In the genomic region with DNA sequence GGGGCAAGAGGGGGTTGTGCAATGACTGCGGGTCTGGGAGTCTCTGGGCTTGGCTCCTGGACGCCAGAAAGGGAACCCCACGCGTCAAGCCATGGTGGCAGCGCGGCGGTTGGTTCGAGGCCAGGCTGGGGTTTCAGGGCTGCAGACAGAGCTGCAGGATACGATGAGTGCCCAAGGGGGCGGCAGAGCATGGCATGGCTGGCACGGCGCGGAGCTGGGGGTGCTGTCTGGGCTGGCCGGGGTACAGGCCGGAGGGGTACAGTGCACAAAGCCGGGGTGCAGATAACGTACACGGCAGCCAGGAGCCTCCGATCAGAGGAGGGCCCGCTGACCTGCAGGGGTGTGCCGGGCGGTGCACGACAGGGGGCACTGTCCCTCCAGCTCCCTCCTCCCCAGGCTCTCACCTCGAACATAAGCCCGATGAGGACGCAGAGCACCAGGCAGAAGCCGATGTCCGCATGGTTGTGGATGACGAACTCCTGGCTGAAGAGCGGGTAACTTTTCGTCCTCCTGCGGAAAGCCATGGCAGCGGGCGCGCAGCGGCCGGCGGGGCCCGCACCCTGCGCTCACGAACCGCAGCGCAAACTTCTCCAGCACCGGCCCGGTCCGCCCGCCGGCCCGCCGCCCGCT, we compare ENCODE assay signal across 8 cellular contexts. TPM values are rescaled to one million over a fixed set of nuclear protein-coding genes. Genes with fewer than 3 reads are reported as not detected.
A peak's percentile ranks its signal among the peaks of the same experiment; 100 is the strongest.
DNase-seq lines count a peak whose midpoint lies in the region; ATAC-seq and TF ChIP-seq lines count a peak whose summit lies in the region.

No MANE protein-coding gene starts in this region.

- in situ Hi-C loops in Caki2 (cut with HindIII; ENCODE audit: low pct_unique_long_range_greater_than_20kb, low sequenced_read_pairs) = no loop called here

- 0% methylated on average over 3 of the region's 51 CpGs for WGBS in gastroesophageal sphincter (ENCODE audit: low coverage in 1 of 2), 2 donors
- WGBS in upper lobe of left lung, 2 donors = 0 to 3% methylated on average over 7 to 28 of the region's 51 CpGs

- no peak overlapping the region for H2AFZ ChIP-seq in osteoblast (ENCODE audit: low read length)

- ATAC-seq in GM19397 (IDR thresholded peaks at IDR 0.05; ENCODE audit: unreplicated experiment) (peak; percentile 63), HG03520 (IDR thresholded peaks at IDR 0.05; ENCODE audit: unreplicated experiment) (peak; percentile 48), gastroesophageal sphincter (peak; percentile 76), upper lobe of left lung (ENCODE audit: low FRiP score in 2 of 2) (peak; percentile 73 to 76)

- H3K27ac ChIP-seq in Peyer's patch (peak overlapping the region; percentile 52 to 97 (median 95)), gastroesophageal sphincter (peak overlapping the region; percentile 10 to 100 (median 97)), osteoblast (ENCODE audit: low read depth, low read length) (peak overlapping the region; percentile 96), upper lobe of left lung (peak overlapping the region; percentile 94 to 99 (median 98))

- no peaks in the 10 kb centered on the region for H3K27me3 ChIP-seq in Peyer's patch
- no peaks in the 10 kb centered on the region for H3K27me3 ChIP-seq in gastroesophageal sphincter
- no peaks in the 10 kb centered on the region for H3K27me3 ChIP-seq in osteoblast (ENCODE audit: insufficient read depth, low read length)
- H3K27me3 ChIP-seq in upper lobe of left lung = no peaks in the 10 kb centered on the region

- DNase-seq in Caki2 (ENCODE audit: low read depth) (peak; percentile 81), Peyer's patch (peak; percentile 68 to 87 (median 84)), osteoblast (ENCODE audit: insufficient read length, low spot score, missing footprints) (peak; percentile 91), upper lobe of left lung (peak; percentile 70 to 90)
- peak; percentile 31 for DNase-seq in activated T-helper 9 cell treated with anti-CD3 and anti-CD28 coated beads, Interleukin-2, amount 50 U/mL, for 16 hours (ENCODE audit: low read depth)

- H3K9me3 ChIP-seq in Peyer's patch = no peaks in the 10 kb centered on the region
- H3K9me3 ChIP-seq in gastroesophageal sphincter = no peaks in the 10 kb centered on the region
- no peaks in the 10 kb centered on the region for H3K9me3 ChIP-seq in osteoblast (ENCODE audit: low read depth, low read length)
- H3K9me3 ChIP-seq in upper lobe of left lung = no peaks in the 10 kb centered on the region

- TF ChIP-seq POLR2A in Peyer's patch (IDR thresholded peaks at IDR 0.05) = peak; percentile 46 to 49
- peak in 1 of 2 donors; percentile 31 for TF ChIP-seq POLR2A in gastroesophageal sphincter (IDR thresholded peaks at IDR 0.05)
- peak in 1 of 4 donors; percentile 30 for TF ChIP-seq POLR2A in upper lobe of left lung (IDR thresholded peaks at IDR 0.05)

- peaks cover 0 to 35% (median 14%) of the 10 kb centered on the region in 4 donors for H3K4me1 ChIP-seq in Peyer's patch
- peaks cover 14 to 62% (median 23%) of the 10 kb centered on the region in 3 donors for H3K4me1 ChIP-seq in gastroesophageal sphincter
- peaks cover 42% of the 10 kb centered on the region for H3K4me1 ChIP-seq in osteoblast (ENCODE audit: insufficient read depth, low read length)
- H3K4me1 ChIP-seq in upper lobe of left lung = peaks cover 41 to 46% (median 44%) of the 10 kb centered on the region in 4 donors

- peaks cover 16% of the 10 kb centered on the region for H4K20me1 ChIP-seq in osteoblast (ENCODE audit: insufficient read depth, low read length)

- TF ChIP-seq CTCF in Peyer's patch (IDR thresholded peaks at IDR 0.05) = peak; percentile 32 to 65 (median 60)
- peak in 3 of 4 experiments; percentile 46 to 80 (median 58) for TF ChIP-seq CTCF in gastroesophageal sphincter (IDR thresholded peaks at IDR 0.05)
- TF ChIP-seq CTCF in osteoblast (IDR thresholded peaks at IDR 0.05; ENCODE audit: extremely low read depth, low read depth, low read length) = peak; percentile 61
- peak; percentile 40 to 83 (median 68) for TF ChIP-seq CTCF in upper lobe of left lung (IDR thresholded peaks at IDR 0.05)

- H3K4me3 ChIP-seq in Peyer's patch (peak overlapping the region; percentile 87 to 99 (median 94)), gastroesophageal sphincter (peak overlapping the region; percentile 42 to 66), osteoblast (ENCODE audit: insufficient read depth, low read length) (peak overlapping the region; percentile 95), upper lobe of left lung (peak overlapping the region; percentile 51 to 93 (median 80))

- peaks cover 53% of the 10 kb centered on the region for H3K79me2 ChIP-seq in osteoblast (ENCODE audit: insufficient read depth, low read length)

- no peaks in the 10 kb centered on the region for H3K36me3 ChIP-seq in Peyer's patch
- H3K36me3 ChIP-seq in gastroesophageal sphincter = no peaks in the 10 kb centered on the region
- peaks cover 30% of the 10 kb centered on the region for H3K36me3 ChIP-seq in osteoblast (ENCODE audit: insufficient read depth, low read length)
- H3K36me3 ChIP-seq in upper lobe of left lung = no peaks in the 10 kb centered on the region

- H3K4me2 ChIP-seq in osteoblast (ENCODE audit: insufficient read depth, low read length) = peak overlapping the region; percentile 87

- TF ChIP-seq EP300 in gastroesophageal sphincter (IDR thresholded peaks at IDR 0.05) = no peak
- no peak for TF ChIP-seq EP300 in upper lobe of left lung (IDR thresholded peaks at IDR 0.05)

RNA-seq across cellular contexts. Expression of a gene that starts 0.4 kb away (rescaled TPM):
- 7.3 and 9.6 TPM in 2 replicates for total RNA-seq in Caki2 (2014; rRNA removed; shearing (Covaris generic); ENCODE audit: low replicate concordance)
- total RNA-seq in Peyer's patch (10 to 100 TPM in 3 of 4 donors, 1 to 10 TPM in 1; 8.3 to 17.7 (median 14.7) TPM), gastroesophageal sphincter (10 to 100 TPM; 16.7 to 34.2 (median 25.0) TPM), osteoblast (129 and 155 TPM in 2 replicates), upper lobe of left lung (10 to 100 TPM in 5 of 6 donors, 1 to 10 TPM in 1; 9.4 to 26.8 (median 14.3) TPM)

Comparison
In these comparisons a context has a peak if more than half of its experiments do, and no peak if none do; other contexts are left out.
1. Peak in every context shown above with its lines: DNase-seq, ATAC-seq, H3K4me3 ChIP-seq and H3K27ac ChIP-seq.
2. DNase-seq: peak in every context shown above with its lines; median percentile 91 in osteoblast; 84 in Peyer's patch; 81 in Caki2; 80 in upper lobe of left lung; 31 in activated T-helper 9 cell treated with anti-CD3 and anti-CD28 coated beads, Interleukin-2, amount 50 U/mL, for 16 hours.